10 cellular contexts compared by ENCODE assay signal in genomic region chr3:156161172-156161571, GRCh38. TPM values are rescaled to one million over a fixed set of nuclear protein-coding genes. Genes with fewer than 3 reads are reported as not detected.
DNase-seq lines count a peak whose midpoint lies in the region; ATAC-seq and TF ChIP-seq lines count a peak whose summit lies in the region.
"Had no signal": no experiment of that assay in that cellular context is flagged by ENCODE, and none has a peak within 500 bp of the region (broad histone marks: within the 10 kb centered on the region; RNA-seq: fewer than 3 reads in every experiment).

No MANE protein-coding gene starts in this region.

- H3K27ac ChIP-seq in KMS-11 (no peak overlapping the region; the same call in 1 of the 2 replicates), OCI-LY7 (ENCODE audit: low read depth, low read length, poor library complexity, severe bottlenecking) (no peak overlapping the region)

- CTCF ChIA-PET in OCI-LY7 (lab: Charles Lee; ENCODE audit: unreplicated experiment), result no interaction called here

- peak; percentile 36 to 51 for ATAC-seq in activated T-cell treated with anti-CD3 and anti-CD28 coated beads, Interleukin-2, amount 50 U/mL, for 72 hours (replicated peaks in 1 of 2)
- peak; percentile 73 for ATAC-seq in stimulated activated naive CD8-positive, alpha-beta T cell treated with anti-CD3 and anti-CD28 coated beads, Interleukin-15, Interleukin-2, amounts not matched to agents 100 U/mL and 50 U/mL, for 24 hours

- H3K36me3 Mint-ChIP-seq in activated T-cell treated with anti-CD3 and anti-CD28 coated beads, Interleukin-2, amount 50 U/mL, for 72 hours (ENCODE audit: insufficient read depth in 2 of 2), result no peaks in the 10 kb centered on the region
- H3K36me3 Mint-ChIP-seq: CD14-positive monocyte had no signal

- H3K9me3 Mint-ChIP-seq in activated T-cell treated with anti-CD3 and anti-CD28 coated beads, Interleukin-2, amount 50 U/mL, for 72 hours, result no peaks in the 10 kb centered on the region
- H3K9me3 Mint-ChIP-seq: activated T-helper 1 cell treated with anti-CD3 and anti-CD28 coated beads, Interleukin-12 subunit alpha, Interleukin-12 subunit beta, Interleukin-2, Interleukin-4 antibody, amounts not matched to agents 30 ng/mL and 10 ng/mL and 1 ng/mL, durations not matched to agents 14 hours and 24 hours and 36 hours had no signal

- no peak overlapping the region for H3K27ac Mint-ChIP-seq in activated T-cell treated with anti-CD3 and anti-CD28 coated beads, Interleukin-2, amount 50 U/mL, for 72 hours
- H3K27ac Mint-ChIP-seq: activated T-helper 1 cell treated with anti-CD3 and anti-CD28 coated beads, Interleukin-12 subunit alpha, Interleukin-12 subunit beta, Interleukin-2, Interleukin-4 antibody, amounts not matched to agents 30 ng/mL and 10 ng/mL and 1 ng/mL, durations not matched to agents 14 hours and 24 hours and 36 hours; CD14-positive monocyte had no signal

- H3K9me3 ChIP-seq in OCI-LY7 (ENCODE audit: low read length), result no peaks in the 10 kb centered on the region

- H3K79me2 ChIP-seq in KMS-11 (ENCODE audit: insufficient read depth, low read depth) (no peaks in the 10 kb centered on the region), OCI-LY7 (ENCODE audit: insufficient read depth, low read depth, low read length) (no peaks in the 10 kb centered on the region)

- peak in 1 of 2 donors; percentile 10 for DNase-seq in activated T-cell treated with anti-CD3 and anti-CD28 coated beads, Interleukin-2, amount 50 U/mL, for 72 hours
- no peak for DNase-seq in activated T-cell treated with anti-CD3 and anti-CD28 coated beads, Interleukin-2, amount 50 U/mL, for 1 hour
- peak; percentile 63 for DNase-seq in central memory CD4-positive, alpha-beta T cell
- DNase-seq in stimulated activated naive CD8-positive, alpha-beta T cell treated with anti-CD3 and anti-CD28 coated beads, Interleukin-15, Interleukin-2, amounts not matched to agents 100 U/mL and 50 U/mL, for 24 hours, result peak; percentile 14
- DNase-seq in GM20000 (ENCODE audit: low spot score) (no peak), iPS-NIHi11 (ENCODE audit: low spot score) (no peak), OCI-LY7 (ENCODE audit: low spot score) (no peak)

- no TSS peak for BruUV-seq in OCI-LY7 (replicated peaks; lab: Mats Ljungman, UMichigan)

- H3K27me3 Mint-ChIP-seq in activated T-cell treated with anti-CD3 and anti-CD28 coated beads, Interleukin-2, amount 50 U/mL, for 72 hours (ENCODE audit: low read depth), result no peaks in the 10 kb centered on the region

- H2AFZ ChIP-seq in KMS-11 (ENCODE audit: low read depth) (peak overlapping the region; percentile 62), OCI-LY7 (ENCODE audit: low read length) (no peak overlapping the region)

- H3K9ac ChIP-seq in KMS-11, result peak overlapping the region; percentile 8; the same call in 1 of the 2 replicates

- H3K36me3 ChIP-seq in KMS-11 (ENCODE audit: insufficient read depth) (no peaks in the 10 kb centered on the region), OCI-LY7 (ENCODE audit: insufficient read depth, low read length) (no peaks in the 10 kb centered on the region)

- intact Hi-C loops in OCI-LY7 (cut with micrococcal nuclease; ENCODE audit: unreplicated experiment), result no loop called here

- H3K4me1 ChIP-seq in KMS-11 (ENCODE audit: low read depth, poor library complexity, severe bottlenecking) (peaks cover 24% of the 10 kb centered on the region), OCI-LY7 (ENCODE audit: insufficient read depth, low read length, poor library complexity, severe bottlenecking) (no peaks in the 10 kb centered on the region)

- peaks cover 13% of the 10 kb centered on the region for H3K4me1 Mint-ChIP-seq in activated T-cell treated with anti-CD3 and anti-CD28 coated beads, Interleukin-2, amount 50 U/mL, for 72 hours (ENCODE audit: low read depth)

- H3K4me2 ChIP-seq in KMS-11, result peak overlapping the region; percentile 44
- H3K4me2 ChIP-seq in OCI-LY7 (ENCODE audit: low read length), result no peak overlapping the region

- H4K20me1 ChIP-seq in KMS-11 (ENCODE audit: insufficient read depth), result no peaks in the 10 kb centered on the region
- no peaks in the 10 kb centered on the region for H4K20me1 ChIP-seq in OCI-LY7 (ENCODE audit: insufficient read depth, low read length)

- no peaks in the 10 kb centered on the region for H3K27me3 ChIP-seq in KMS-11 (ENCODE audit: insufficient read depth, low read depth)

- H3K4me3 ChIP-seq in KMS-11 (IDR thresholded peaks at IDR 0.05; ENCODE audit: insufficient read depth, low read depth, low read length) (no peak overlapping the region), OCI-LY7 (ENCODE audit: low read depth, low read length, poor library complexity, severe bottlenecking) (no peak overlapping the region)

- H3K9me2 ChIP-seq in OCI-LY7 (ENCODE audit: insufficient read depth, low read length), result no peaks in the 10 kb centered on the region

- POLR2A ChIA-PET in OCI-LY7 (lab: Charles Lee), result interaction anchor here (0.7 kb wide), 1 partner anchor 17 kb away, joined by 4 read pairs; no protein-coding TSS in a partner anchor

- H3K4me3 Mint-ChIP-seq in activated T-cell treated with anti-CD3 and anti-CD28 coated beads, Interleukin-2, amount 50 U/mL, for 72 hours, result peak overlapping the region; percentile 16 to 23
- H3K4me3 Mint-ChIP-seq: activated T-helper 1 cell treated with anti-CD3 and anti-CD28 coated beads, Interleukin-12 subunit alpha, Interleukin-12 subunit beta, Interleukin-2, Interleukin-4 antibody, amounts not matched to agents 30 ng/mL and 10 ng/mL and 1 ng/mL, durations not matched to agents 14 hours and 24 hours and 36 hours had no signal

- TF ChIP-seq CTCF in KMS-11 (conservative IDR thresholded peaks at IDR 0.05; ENCODE audit: low read depth, low read length), result no peak
- no peak for TF ChIP-seq CTCF in GM20000 (IDR thresholded peaks at IDR 0.05; ENCODE audit: extremely low read depth, missing control alignments)
- TF ChIP-seq CTCF in OCI-LY7 (conservative IDR thresholded peaks at IDR 0.05; ENCODE audit: low read length), result no peak

RNA-seq across cellular contexts. Expression of gene KCNAB1, which starts 40.8 kb away (rescaled TPM):
- not detected for total RNA-seq in activated T-cell treated with anti-CD3 and anti-CD28 coated beads, Interleukin-2, amount 50 U/mL, for 72 hours
- total RNA-seq in OCI-LY7 (2014; rRNA removed; shearing (Covaris generic)), result 0.13 TPM in 1 of 2 replicates, not detected in the other
- not detected in 2 replicates for total RNA-seq in OCI-LY7 (2022)
- total RNA-seq: activated T-helper 1 cell treated with anti-CD3 and anti-CD28 coated beads, Interleukin-12 subunit alpha, Interleukin-12 subunit beta, Interleukin-2, Interleukin-4 antibody, amounts not matched to agents 30 ng/mL and 10 ng/mL and 1 ng/mL, durations not matched to agents 14 hours and 24 hours and 36 hours had no signal

Comparison
In these comparisons a context has a peak if more than half of its experiments do, and no peak if none do; other contexts are left out.
1. DNase-seq: peak in central memory CD4-positive, alpha-beta T cell (single experiment) and stimulated activated naive CD8-positive, alpha-beta T cell treated with anti-CD3 and anti-CD28 coated beads, Interleukin-15, Interleukin-2, amounts not matched to agents 100 U/mL and 50 U/mL, for 24 hours (single experiment); none in activated T-cell treated with anti-CD3 and anti-CD28 coated beads, Interleukin-2, amount 50 U/mL, for 1 hour (single experiment), GM20000 (single experiment), iPS-NIHi11 (single experiment) and OCI-LY7 (single experiment).